15 cellular contexts compared by ENCODE assay signal in the genomic region with DNA sequence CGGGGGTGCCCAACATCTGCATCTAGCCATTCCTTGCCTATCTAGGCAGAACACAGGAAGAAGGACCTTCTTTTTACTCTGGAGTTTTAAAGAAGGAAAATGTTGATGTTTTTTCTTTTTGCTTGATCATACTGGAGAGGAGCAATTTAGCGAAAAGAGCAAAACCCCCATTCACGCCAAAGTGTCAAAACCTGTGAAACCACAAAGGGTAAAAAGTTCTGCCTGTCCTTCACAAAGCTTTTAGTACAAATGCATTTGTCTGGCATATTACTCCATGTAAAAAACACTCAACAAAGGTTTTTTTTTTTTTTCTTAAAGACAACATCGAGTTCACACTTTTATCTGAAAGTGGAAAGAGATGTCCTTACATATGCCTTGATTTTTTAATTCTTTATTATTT.
DNase-seq lines count a peak whose midpoint lies in the region; ATAC-seq, FAIRE-seq and TF ChIP-seq lines count a peak whose summit lies in the region.
"Had no signal": no experiment of that assay in that cellular context is flagged by ENCODE, and none has a peak within 500 bp of the region (broad histone marks: within the 10 kb centered on the region; RNA-seq: fewer than 3 reads in every experiment).

No MANE protein-coding gene starts in this region.

- TF ChIP-seq POLR2A in HepG2 (IDR thresholded peaks at IDR 0.05; ENCODE audit: insufficient read depth in 1 of 2, low read depth in 2 of 2, low read length in 2 of 2): no peak

- H3K27me3 Mint-ChIP-seq in stimulated activated naive CD8-positive, alpha-beta T cell treated with anti-CD3 and anti-CD28 coated beads, Interleukin-15, amount 100 ng/mL, for 72 hours: no peaks in the 10 kb centered on the region
- H3K27me3 Mint-ChIP-seq in T-helper 17 cell: peaks cover 6% of the 10 kb centered on the region
- H3K27me3 Mint-ChIP-seq in natural killer cell (ENCODE audit: low read depth in 2 of 2): peaks cover 0 to 3% of the 10 kb centered on the region in 2 donors
- H3K27me3 Mint-ChIP-seq in progenitor cell of endocrine pancreas: peaks cover 5% of the 10 kb centered on the region
- H3K27me3 Mint-ChIP-seq: CD4-positive, alpha-beta memory T cell had no signal

- no peaks in the 10 kb centered on the region for H3K9me3 Mint-ChIP-seq in stimulated activated naive CD8-positive, alpha-beta T cell treated with anti-CD3 and anti-CD28 coated beads, Interleukin-15, amount 100 ng/mL, for 72 hours
- H3K9me3 Mint-ChIP-seq in natural killer cell (no peaks in the 10 kb centered on the region), progenitor cell of endocrine pancreas (ENCODE audit: low read depth) (no peaks in the 10 kb centered on the region)
- H3K9me3 Mint-ChIP-seq: CD14-positive monocyte; CD4-positive, alpha-beta memory T cell had no signal

- no peak overlapping the region for H2AFZ ChIP-seq in HepG2 (ENCODE audit: low read length)

- H3K4me3 Mint-ChIP-seq in stimulated activated naive CD8-positive, alpha-beta T cell treated with anti-CD3 and anti-CD28 coated beads, Interleukin-15, amount 100 ng/mL, for 72 hours: peak overlapping the region; percentile 24 to 36
- H3K4me3 Mint-ChIP-seq in T-helper 17 cell (no peak overlapping the region), natural killer cell (peak overlapping the region; percentile 9), progenitor cell of endocrine pancreas (ENCODE audit: low read depth) (no peak overlapping the region)
- H3K4me3 Mint-ChIP-seq: CD14-positive monocyte; CD4-positive, alpha-beta memory T cell had no signal

- H3K4me1 ChIP-seq in HepG2 (ENCODE audit: insufficient read depth, low read length): no peaks in the 10 kb centered on the region
- H3K4me1 ChIP-seq: HAP-1 had no signal

- H3K27ac Mint-ChIP-seq in stimulated activated naive CD8-positive, alpha-beta T cell treated with anti-CD3 and anti-CD28 coated beads, Interleukin-15, amount 100 ng/mL, for 72 hours: peak overlapping the region; percentile 65 to 73
- H3K27ac Mint-ChIP-seq in T-helper 17 cell (peak overlapping the region; percentile 34), natural killer cell (peak overlapping the region in 1 of 2 donors; percentile 8), progenitor cell of endocrine pancreas (no peak overlapping the region)
- H3K27ac Mint-ChIP-seq: CD4-positive, alpha-beta memory T cell had no signal

- H3K36me3 Mint-ChIP-seq in T-helper 17 cell (ENCODE audit: low read depth): peaks cover 3% of the 10 kb centered on the region
- no peaks in the 10 kb centered on the region for H3K36me3 Mint-ChIP-seq in natural killer cell
- H3K36me3 Mint-ChIP-seq in progenitor cell of endocrine pancreas (ENCODE audit: insufficient read depth): no peaks in the 10 kb centered on the region
- H3K36me3 Mint-ChIP-seq: CD14-positive monocyte; CD4-positive, alpha-beta memory T cell had no signal

- H3K79me2 ChIP-seq in HepG2 (ENCODE audit: insufficient read depth, low read length): no peaks in the 10 kb centered on the region

- no peaks in the 10 kb centered on the region for H3K36me3 ChIP-seq in HepG2 (replicated peaks in 1 of 2; ENCODE audit: control insufficient read depth in 1 of 2, insufficient read depth in 2 of 2, low read length in 2 of 2)
- H3K36me3 ChIP-seq: BLaER1, HAP-1 had no signal

- TF ChIP-seq RAD21 in HepG2 (CRISPR knock-in tag; IDR thresholded peaks at IDR 0.05): no peak

- no peak for FAIRE-seq in HepG2 (lab: Jason Lieb, UNC)

- H3K9me3 ChIP-seq in T-helper 17 cell (ENCODE audit: control insufficient read depth, low read length, poor library complexity, severe bottlenecking): no peaks in the 10 kb centered on the region
- H3K9me3 ChIP-seq in HepG2 (ENCODE audit: low read length): no peaks in the 10 kb centered on the region
- H3K9me3 ChIP-seq: BLaER1, HAP-1 had no signal

- in situ Hi-C loops in HepG2 (cut with HindIII; ENCODE audit: extremely low pct_ligation_motif_present, low pct_unique_long_range_greater_than_20kb): no loop called here

- WGBS in HepG2 (ENCODE audit: low lambda C conversion rate): 12% methylated on average over 4 of the region's 4 CpGs

- no peaks in the 10 kb centered on the region for H4K20me1 ChIP-seq in HepG2 (ENCODE audit: insufficient read depth, low read length)
- H4K20me1 ChIP-seq: BLaER1 had no signal

- TF ChIP-seq EP300 in HepG2 (IDR thresholded peaks at IDR 0.05; ENCODE audit: low read depth in 2 of 2, low read length in 2 of 2): no peak
- TF ChIP-seq EP300 in HepG2 (CRISPR knock-in tag; IDR thresholded peaks at IDR 0.05; ENCODE audit: borderline replicate concordance): no peak

- ATAC-seq in stimulated activated naive CD8-positive, alpha-beta T cell treated with anti-CD3 and anti-CD28 coated beads, Interleukin-15, amount 100 ng/mL, for 72 hours: no peak
- no peak for ATAC-seq in stimulated activated naive CD8-positive, alpha-beta T cell treated with anti-CD3 and anti-CD28 coated beads, Interleukin-15, Interleukin-2, amounts not matched to agents 100 U/mL and 50 U/mL, for 24 hours
- ATAC-seq in T-helper 17 cell (no peak), natural killer cell (peak in 1 of 3 donors; percentile 52), HepG2 (no peak)

- intact Hi-C loops in natural killer cell (cut with micrococcal nuclease): no loop called here
- intact Hi-C loops in HepG2 (cut with micrococcal nuclease; ENCODE audit: unreplicated experiment): no loop called here

- H3K27ac ChIP-seq in HepG2 (ENCODE audit: extremely low read length, insufficient read depth, low read length) (no peak overlapping the region), coronary artery (no peak overlapping the region)
- H3K27ac ChIP-seq: BLaER1 had no signal

- no peak overlapping the region for H3K4me2 ChIP-seq in HepG2 (ENCODE audit: low read depth, low read length)
- H3K4me2 ChIP-seq: BLaER1 had no signal

- CTCF ChIA-PET in HepG2 (lab: Yijun Ruan, JAX; ENCODE audit: low intra/inter-chr PET ratio, low total read pairs): no interaction called here

- DNase-seq in stimulated activated naive CD8-positive, alpha-beta T cell treated with anti-CD3 and anti-CD28 coated beads, Interleukin-15, amount 100 ng/mL, for 72 hours: no peak
- DNase-seq in stimulated activated naive CD8-positive, alpha-beta T cell treated with anti-CD3 and anti-CD28 coated beads, Interleukin-15, Interleukin-2, amounts not matched to agents 100 U/mL and 50 U/mL, for 24 hours: no peak
- no peak for DNase-seq in T-helper 17 cell
- no peak for DNase-seq in natural killer cell
- DNase-seq in HepG2 (ENCODE audit: low spot score): no peak
- DNase-seq in progenitor cell of endocrine pancreas (ENCODE audit: low spot score, unreplicated experiment): no peak
- no peak for DNase-seq in coronary artery (ENCODE audit: low spot score)
- DNase-seq: 8988T; CD4-positive, alpha-beta memory T cell; DMS153; DMS79; GDM1 had no signal

- BruUV-seq in HepG2 (replicated peaks; lab: Mats Ljungman, UMichigan): no TSS peak

- H3K4me1 Mint-ChIP-seq in stimulated activated naive CD8-positive, alpha-beta T cell treated with anti-CD3 and anti-CD28 coated beads, Interleukin-15, amount 100 ng/mL, for 72 hours: peaks cover 29% of the 10 kb centered on the region
- peaks cover 2% of the 10 kb centered on the region for H3K4me1 Mint-ChIP-seq in T-helper 17 cell
- peaks cover 24 to 25% of the 10 kb centered on the region in 2 donors for H3K4me1 Mint-ChIP-seq in natural killer cell
- H3K4me1 Mint-ChIP-seq in progenitor cell of endocrine pancreas (ENCODE audit: low read depth): peaks cover 1% of the 10 kb centered on the region
- H3K4me1 Mint-ChIP-seq: CD14-positive monocyte; CD4-positive, alpha-beta memory T cell had no signal

- no peak for TF ChIP-seq CTCF in natural killer cell (IDR thresholded peaks at IDR 0.05)
- TF ChIP-seq CTCF in HepG2 (CRISPR knock-in tag; IDR thresholded peaks at IDR 0.05): no peak
- no peak for TF ChIP-seq CTCF in progenitor cell of endocrine pancreas (IDR thresholded peaks at IDR 0.05; ENCODE audit: unreplicated experiment)
- TF ChIP-seq CTCF in coronary artery (IDR thresholded peaks at IDR 0.05): no peak

- peaks cover 1 to 4% of the 10 kb centered on the region in 2 experiments; a peak in 1 of 5 replicates for H3K27me3 ChIP-seq in HepG2 (ENCODE audit: control insufficient read depth in 1 of 2, insufficient read depth in 2 of 2, low read length in 2 of 2)
- H3K27me3 ChIP-seq: BLaER1 had no signal

- H3K4me3 ChIP-seq in HepG2 (replicated peaks in 1 of 3; ENCODE audit: insufficient read depth in 1 of 3, low read depth in 2 of 3, low read length in 3 of 3) (no peak overlapping the region), coronary artery (no peak overlapping the region)
- H3K4me3 ChIP-seq: BLaER1, HAP-1 had no signal

- POLR2A ChIA-PET in HepG2 (lab: Yijun Ruan, JAX): no interaction called here

- no peak overlapping the region for H3K9ac ChIP-seq in HepG2 (ENCODE audit: insufficient read depth, low read depth, low read length)
- H3K9ac ChIP-seq: BLaER1 had no signal

TF ChIP-seq in HepG2, 621 proteins besides CTCF, POLR2A, EP300 and RAD21 (continues in another document):
- TF ChIP-seq MIER2 (CRISPR knock-in tag; IDR thresholded peaks at IDR 0.05) (no peak), PCBP1 (IDR thresholded peaks at IDR 0.05; ENCODE audit: borderline replicate concordance, low read depth, low read length) (no peak), ZEB1 (IDR thresholded peaks at IDR 0.05; ENCODE audit: insufficient replicate concordance, low read depth) (no peak), ZNF460 (CRISPR knock-in tag; IDR thresholded peaks at IDR 0.05; ENCODE audit: borderline replicate concordance) (no peak), HNRNPLL (IDR thresholded peaks at IDR 0.05; ENCODE audit: low read depth, low read length, poor library complexity, severe bottlenecking) (no peak), DMAP1 (CRISPR knock-in tag; IDR thresholded peaks at IDR 0.05) (no peak)

Comparison
In these comparisons a context has a peak if more than half of its experiments do, and no peak if none do; other contexts are left out.
1. H3K4me3 Mint-ChIP-seq: peak in stimulated activated naive CD8-positive, alpha-beta T cell treated with anti-CD3 and anti-CD28 coated beads, Interleukin-15, amount 100 ng/mL, for 72 hours (2 of 2) and natural killer cell (single experiment); none in T-helper 17 cell (single experiment) and progenitor cell of endocrine pancreas (single experiment).